3 cellular contexts compared by ENCODE assay signal in genomic region chr18:58573326-58573725, GRCh38. TPM values are rescaled to one million over a fixed set of nuclear protein-coding genes. Genes with fewer than 3 reads are reported as not detected.
"Had no signal": no experiment of that assay in that cellular context is flagged by ENCODE, and none has a peak within 500 bp of the region (broad histone marks: within the 10 kb centered on the region; RNA-seq: fewer than 3 reads in every experiment).

No MANE protein-coding gene starts in this region.

RNA-seq across cellular contexts. Expression of gene ALPK2, which starts 55.6 kb away (rescaled TPM):
- total RNA-seq: endothelial cell of umbilical vein had no signal
- polyA plus RNA-seq: endothelial cell of umbilical vein; mammary epithelial cell; naive thymus-derived CD4-positive, alpha-beta T cell had no signal
